14 cellular contexts compared by ENCODE assay signal in genomic region chr3:185561374-185561943, GRCh38. TPM values are rescaled to one million over a fixed set of nuclear protein-coding genes. Genes with fewer than 3 reads are reported as not detected.
A peak's percentile ranks its signal among the peaks of the same experiment; 100 is the strongest.
DNase-seq lines count a peak whose midpoint lies in the region; ATAC-seq and TF ChIP-seq lines count a peak whose summit lies in the region.
"Had no signal": no experiment of that assay in that cellular context is flagged by ENCODE, and none has a peak within 500 bp of the region (broad histone marks: within the 10 kb centered on the region; RNA-seq: fewer than 3 reads in every experiment).

No MANE protein-coding gene starts in this region.

- no peaks in the 10 kb centered on the region for H3K9me3 Mint-ChIP-seq in activated T-cell treated with anti-CD3 and anti-CD28 coated beads, Interleukin-2, amount 50 U/mL, for 24 hours
- H3K9me3 Mint-ChIP-seq: activated T-helper 17 cell treated with anti-CD3 and anti-CD28 coated beads, Interleukin-2, amount 50 U/mL, for 72 hours had no signal

- H3K4me1 ChIP-seq in body of pancreas (peaks cover 22% of the 10 kb centered on the region), thyroid gland (peaks cover 4 to 11% of the 10 kb centered on the region in 2 donors)

- no peak overlapping the region for H3K4me3 Mint-ChIP-seq in activated T-cell treated with anti-CD3 and anti-CD28 coated beads, Interleukin-2, amount 50 U/mL, for 24 hours
- H3K4me3 Mint-ChIP-seq: activated T-helper 17 cell treated with anti-CD3 and anti-CD28 coated beads, Interleukin-2, amount 50 U/mL, for 72 hours had no signal

- peaks cover 22% of the 10 kb centered on the region for H3K4me1 Mint-ChIP-seq in activated T-cell treated with anti-CD3 and anti-CD28 coated beads, Interleukin-2, amount 50 U/mL, for 24 hours (ENCODE audit: low read depth)

- no peaks in the 10 kb centered on the region for H3K36me3 Mint-ChIP-seq in activated T-cell treated with anti-CD3 and anti-CD28 coated beads, Interleukin-2, amount 50 U/mL, for 24 hours (ENCODE audit: low read depth)

- H3K27ac Mint-ChIP-seq in activated T-cell treated with anti-CD3 and anti-CD28 coated beads, Interleukin-2, amount 50 U/mL, for 24 hours = peak overlapping the region; percentile 20
- H3K27ac Mint-ChIP-seq: activated T-helper 17 cell treated with anti-CD3 and anti-CD28 coated beads, Interleukin-2, amount 50 U/mL, for 72 hours had no signal

- H3K36me3 ChIP-seq in body of pancreas (replicated peaks in 1 of 2; ENCODE audit: insufficient read depth in 1 of 2, low read depth in 2 of 2) (no peaks in the 10 kb centered on the region), thyroid gland (no peaks in the 10 kb centered on the region)

- DNase-seq in activated T-cell treated with anti-CD3 and anti-CD28 coated beads, Interleukin-2, amount 50 U/mL, for 24 hours = peak; percentile 39
- DNase-seq in activated T-cell treated with anti-CD3 and anti-CD28 coated beads for 4 hours (no peak), body of pancreas (peak in 3 of 4 donors; percentile 24 to 30 (median 25)), mesenteric fat pad (ENCODE audit: low spot score) (peak; percentile 78), thyroid gland (peak; percentile 45 to 50), superior temporal gyrus (ENCODE audit: extremely low spot score) (no peak), erythroblast (lab: John Stamatoyannopoulos, UW) (no peak)
- DNase-seq: ACHN, cerebellar nuclear complex, DND-41, left cardiac atrium, NCI-H2081 had no signal

- intact Hi-C loops in body of pancreas (cut with DNase I) = no loop called here
- intact Hi-C loops in thyroid gland (cut with DNase I) = no loop called here

- TF ChIP-seq CTCF in body of pancreas (IDR thresholded peaks at IDR 0.05) = no peak
- peak in 1 of 6 experiments; percentile 6 for TF ChIP-seq CTCF in thyroid gland (IDR thresholded peaks at IDR 0.05)

- H3K27ac ChIP-seq in body of pancreas (no peak overlapping the region), thyroid gland (peak overlapping the region; percentile 68 to 81 (median 74))

- H3K4me3 ChIP-seq in body of pancreas (no peak overlapping the region), thyroid gland (replicated peaks in 1 of 3) (no peak overlapping the region)

- 68 to 80% methylated on average over 5 to 8 of the region's 8 CpGs for WGBS in body of pancreas, 2 donors
- 55 to 67% methylated on average over 7 to 8 of the region's 8 CpGs for WGBS in thyroid gland, 2 donors

- H3K27me3 ChIP-seq in body of pancreas = no peaks in the 10 kb centered on the region
- H3K27me3 ChIP-seq in thyroid gland = no peaks in the 10 kb centered on the region

- peaks cover 14% of the 10 kb centered on the region for H3K27me3 Mint-ChIP-seq in activated T-cell treated with anti-CD3 and anti-CD28 coated beads, Interleukin-2, amount 50 U/mL, for 24 hours

- no peaks in the 10 kb centered on the region for H3K9me3 ChIP-seq in body of pancreas
- no peaks in the 10 kb centered on the region for H3K9me3 ChIP-seq in thyroid gland

- TF ChIP-seq POLR2A in body of pancreas (IDR thresholded peaks at IDR 0.05) = no peak
- no peak for TF ChIP-seq POLR2A in thyroid gland (IDR thresholded peaks at IDR 0.05)
- TF ChIP-seq POLR2A in erythroblast (IDR thresholded peaks at IDR 0.05; ENCODE audit: low read length) = no peak

- no peak for ATAC-seq in body of pancreas
- no peak for ATAC-seq in GM21717 (IDR thresholded peaks at IDR 0.05; ENCODE audit: unreplicated experiment)
- ATAC-seq: activated T-helper 17 cell treated with anti-CD3 and anti-CD28 coated beads, Interleukin-2, amount 50 U/mL, for 72 hours had no signal

RNA-seq across cellular contexts. Expression of gene LIPH, which starts 9.1 kb away (rescaled TPM):
- total RNA-seq in body of pancreas (10 to 100 TPM; 10.9 to 14.8 TPM), mesenteric fat pad (0.48 TPM), thyroid gland (under 1 TPM in 3 of 4 donors, not detected in 1; 0.13 to 0.81 (median 0.29) TPM)

RNA-seq across cellular contexts. Expression of gene SENP2, which starts 24.6 kb away (rescaled TPM):
- total RNA-seq in body of pancreas = 1 to 10 TPM; 4.6 to 6.7 TPM
- total RNA-seq in mesenteric fat pad = 51.1 TPM
- total RNA-seq in thyroid gland = 10 to 100 TPM; 34.0 to 82.9 (median 39.6) TPM

Comparison
In these comparisons a context has a peak if more than half of its experiments do, and no peak if none do; other contexts are left out.
1. DNase-seq: peak in activated T-cell treated with anti-CD3 and anti-CD28 coated beads, Interleukin-2, amount 50 U/mL, for 24 hours (single experiment), body of pancreas (3 of 4), mesenteric fat pad (single experiment) and thyroid gland (2 of 2); none in activated T-cell treated with anti-CD3 and anti-CD28 coated beads for 4 hours (single experiment), superior temporal gyrus (single experiment) and erythroblast (0 of 2).
2. H3K27ac ChIP-seq: peak in thyroid gland (3 of 3); none in body of pancreas (0 of 4).